23 cellular contexts compared by ENCODE assay signal in the genomic region with DNA sequence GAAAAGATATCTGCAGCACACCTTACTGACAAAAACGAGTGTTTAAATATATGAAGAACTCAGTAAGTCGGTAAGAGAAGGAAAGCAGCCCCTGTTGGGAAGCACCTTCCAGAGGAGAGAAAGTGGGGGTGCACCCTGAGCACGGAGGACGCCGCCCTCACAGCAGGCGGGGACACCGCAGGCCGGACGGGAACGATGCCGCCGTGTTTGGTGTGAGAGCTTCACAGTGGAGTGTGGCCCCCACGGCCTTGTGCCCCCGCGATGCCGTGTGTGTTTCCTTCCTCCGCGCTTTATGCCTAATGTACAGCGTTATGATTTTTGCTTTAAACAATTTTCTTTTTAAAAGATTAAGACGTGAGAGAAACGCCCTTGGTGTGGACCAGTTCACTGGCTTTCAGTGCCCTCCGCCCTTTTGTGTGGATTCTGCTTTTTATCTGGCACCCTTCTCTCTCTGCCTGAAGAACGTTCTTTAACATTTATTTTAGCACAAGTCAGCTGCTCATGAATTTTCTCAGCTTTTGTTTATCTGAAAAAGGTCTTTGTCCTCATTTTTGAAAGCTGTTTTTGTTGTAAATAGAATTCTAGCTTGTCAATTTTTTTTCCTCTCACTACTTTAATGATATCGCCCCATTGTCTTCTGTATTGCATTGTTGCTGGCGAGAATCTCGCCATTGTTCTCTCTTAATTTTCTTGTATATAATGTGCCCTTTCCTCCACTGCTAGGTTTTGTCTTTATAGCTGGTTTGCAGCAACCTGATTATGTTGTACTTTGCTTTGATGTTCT.
DNase-seq lines count a peak whose midpoint lies in the region; ATAC-seq and TF ChIP-seq lines count a peak whose summit lies in the region.
"Had no signal": no experiment of that assay in that cellular context is flagged by ENCODE, and none has a peak within 500 bp of the region (broad histone marks: within the 10 kb centered on the region; RNA-seq: fewer than 3 reads in every experiment).

No MANE protein-coding gene starts in this region.

- WGBS in GM23248 (ENCODE audit: low coverage in 1 of 2, low lambda C conversion rate in 2 of 2, missing lambda C conversion rate in 2 of 2), 2 experiments = 90 to 92% methylated on average over 26 of the region's 26 CpGs

- H4K20me1 ChIP-seq in neural progenitor cell (ENCODE audit: low read depth) = peaks cover 2% of the 10 kb centered on the region
- no peaks in the 10 kb centered on the region for H4K20me1 ChIP-seq in GM23248 (ENCODE audit: insufficient read depth)

- H3K27me3 ChIP-seq in neural progenitor cell (no peaks in the 10 kb centered on the region), GM23248 (replicated peaks; ENCODE audit: insufficient read depth) (no peaks in the 10 kb centered on the region)
- H3K27me3 ChIP-seq: adrenal gland, heart right ventricle had no signal

- H2AFZ ChIP-seq in neural progenitor cell (replicated peaks) = no peak overlapping the region
- H2AFZ ChIP-seq in GM23248 = no peak overlapping the region

- no peaks in the 10 kb centered on the region for H3K9me3 Mint-ChIP-seq in WTC11
- H3K9me3 Mint-ChIP-seq in glutamatergic neuron (ENCODE audit: unreplicated experiment) = peaks cover 2% of the 10 kb centered on the region
- no peaks in the 10 kb centered on the region for H3K9me3 Mint-ChIP-seq in neural progenitor cell
- H3K9me3 Mint-ChIP-seq: activated B cell treated with CpG ODN at 0.5 μM for 24 hours; CD4-positive, alpha-beta T cell; immature natural killer cell had no signal

- CTCF ChIA-PET in WTC11 (lab: Charles Lee) = no interaction called here

- no peak overlapping the region for H3K27ac Mint-ChIP-seq in WTC11
- peak overlapping the region; percentile 36 for H3K27ac Mint-ChIP-seq in glutamatergic neuron (ENCODE audit: unreplicated experiment)
- H3K27ac Mint-ChIP-seq in neural progenitor cell = no peak overlapping the region
- H3K27ac Mint-ChIP-seq: activated B cell treated with CpG ODN at 0.5 μM for 24 hours; CD4-positive, alpha-beta T cell had no signal

- POLR2A ChIA-PET in WTC11 (lab: Charles Lee) = no interaction called here

- H3K79me2 ChIP-seq in neural progenitor cell (ENCODE audit: low read depth) = no peaks in the 10 kb centered on the region
- no peaks in the 10 kb centered on the region; the same call in 1 of the 2 replicates for H3K79me2 ChIP-seq in GM23248 (ENCODE audit: insufficient read depth)

- H3K4me1 Mint-ChIP-seq in WTC11 = no peaks in the 10 kb centered on the region; the same call in 1 of the 2 replicates
- peaks cover 16% of the 10 kb centered on the region for H3K4me1 Mint-ChIP-seq in glutamatergic neuron (ENCODE audit: low read depth, unreplicated experiment)
- H3K4me1 Mint-ChIP-seq in neural progenitor cell = peaks cover 9% of the 10 kb centered on the region
- H3K4me1 Mint-ChIP-seq: immature natural killer cell had no signal

- H3K9me3 ChIP-seq in neural progenitor cell (ENCODE audit: low read depth) = no peaks in the 10 kb centered on the region
- H3K9me3 ChIP-seq in GM23248 (ENCODE audit: low read depth) = no peaks in the 10 kb centered on the region
- H3K9me3 ChIP-seq: adrenal gland, heart right ventricle, SK-N-SH, thoracic aorta had no signal

- H3K27me3 Mint-ChIP-seq in WTC11 (ENCODE audit: low read depth) (no peaks in the 10 kb centered on the region), glutamatergic neuron (ENCODE audit: unreplicated experiment) (peaks cover 3% of the 10 kb centered on the region), neural progenitor cell (ENCODE audit: insufficient read depth, low read depth) (peaks cover 3% of the 10 kb centered on the region)
- H3K27me3 Mint-ChIP-seq: activated B cell treated with CpG ODN at 0.5 μM for 24 hours; CD4-positive, alpha-beta T cell had no signal

- H3K36me3 ChIP-seq in neural progenitor cell (no peaks in the 10 kb centered on the region), GM23248 (ENCODE audit: low read depth) (no peaks in the 10 kb centered on the region)

- H3K27ac ChIP-seq in neural progenitor cell (no peak overlapping the region), temporal lobe (ENCODE audit: low read depth, low read length) (peak overlapping the region; percentile 100), GM23248 (no peak overlapping the region)
- H3K27ac ChIP-seq: adrenal gland, heart right ventricle, thoracic aorta had no signal

- H3K4me3 Mint-ChIP-seq in WTC11 (no peak overlapping the region), glutamatergic neuron (ENCODE audit: unreplicated experiment) (no peak overlapping the region), neural progenitor cell (no peak overlapping the region)
- H3K4me3 Mint-ChIP-seq: activated B cell treated with CpG ODN at 0.5 μM for 24 hours; CD4-positive, alpha-beta T cell; immature natural killer cell had no signal

- H3K4me2 ChIP-seq in neural progenitor cell (peak overlapping the region; percentile 27), GM23248 (ENCODE audit: unreplicated experiment) (no peak overlapping the region)
- H3K4me2 ChIP-seq: SK-N-SH had no signal

- no peak overlapping the region for H3K4me3 ChIP-seq in neural progenitor cell
- H3K4me3 ChIP-seq in GM23248 = no peak overlapping the region
- H3K4me3 ChIP-seq: adrenal gland, heart right ventricle, thoracic aorta had no signal

- no peaks in the 10 kb centered on the region for H3K9me2 ChIP-seq in GM23248 (ENCODE audit: insufficient read depth)
- H3K9me2 ChIP-seq: SK-N-SH had no signal

- in situ Hi-C loops in GM23248 (cut with MboI) = no loop called here

- H3K36me3 Mint-ChIP-seq in WTC11 (no peaks in the 10 kb centered on the region), glutamatergic neuron (ENCODE audit: unreplicated experiment) (no peaks in the 10 kb centered on the region), neural progenitor cell (no peaks in the 10 kb centered on the region)

- peak; percentile 7 for DNase-seq in WTC11 (ENCODE audit: low spot score)
- DNase-seq in glutamatergic neuron = peak; percentile 10
- DNase-seq in neural progenitor cell (ENCODE audit: low spot score) = no peak
- no peak for DNase-seq in COLO668 (lab: John Stamatoyannopoulos, UW; ENCODE audit: unreplicated experiment)
- no peak for DNase-seq in NCI-H1694 (lab: John Stamatoyannopoulos, UW)
- DNase-seq in GM23248 = no peak
- DNase-seq: activated B cell treated with CpG ODN at 0.5 μM for 24 hours; activated CD4-positive, alpha-beta T cell treated with anti-CD3 and anti-CD28 coated beads, Interleukin-2, amount 50 U/mL, for 4 hours; activated CD8-positive, alpha-beta memory T cell treated with anti-CD3 and anti-CD28 coated beads, Interleukin-2, amount 50 U/mL, for 4 hours; activated gamma-delta T cell; adrenal gland; CD4-positive, alpha-beta T cell; cortex of kidney; DMS153; heart right ventricle; immature natural killer cell; KBM-7; MM.1S; NCI-H1417 treated with DMSO at 0.1 percent for 48 hours; NCI-H524 treated with DMSO at 0.1 percent for 48 hours had no signal

- H3K9ac ChIP-seq in neural progenitor cell (peak overlapping the region; percentile 1), GM23248 (no peak overlapping the region)
- H3K9ac ChIP-seq: SK-N-SH had no signal

- H3K4me1 ChIP-seq in neural progenitor cell (peaks cover 14% of the 10 kb centered on the region), GM23248 (ENCODE audit: insufficient read depth) (no peaks in the 10 kb centered on the region)
- H3K4me1 ChIP-seq: adrenal gland had no signal

- no peak for TF ChIP-seq CTCF in WTC11 (IDR thresholded peaks at IDR 0.05)
- no peak for TF ChIP-seq CTCF in glutamatergic neuron (IDR thresholded peaks at IDR 0.05; ENCODE audit: partially characterized antibody, unreplicated experiment)
- no peak for TF ChIP-seq CTCF in neural progenitor cell (IDR thresholded peaks at IDR 0.05)

- no peak for ATAC-seq in WTC11
- ATAC-seq: heart right ventricle had no signal

- H3F3A ChIP-seq in neural progenitor cell (ENCODE audit: low read depth) = no peaks in the 10 kb centered on the region
- no peaks in the 10 kb centered on the region for H3F3A ChIP-seq in GM23248 (ENCODE audit: insufficient read depth)

TF ChIP-seq in WTC11, 78 proteins besides CTCF, POLR2A, EP300 and RAD21:
- no peak for TF ChIP-seq NFATC4 (CRISPR knock-in tag; IDR thresholded peaks at IDR 0.05)

Comparison
In these comparisons a context has a peak if more than half of its experiments do, and no peak if none do; other contexts are left out.
1. DNase-seq: peak in WTC11 (single experiment) and glutamatergic neuron (single experiment); none in neural progenitor cell (single experiment), COLO668 (single experiment), NCI-H1694 (single experiment) and GM23248 (single experiment).